Comparison of ENCODE assay signal across 25 cellular contexts in genomic region chr5:93188876-93189485, GRCh38.
A peak's percentile ranks its signal among the peaks of the same experiment; 100 is the strongest.
DNase-seq lines count a peak whose midpoint lies in the region; ATAC-seq, FAIRE-seq and TF ChIP-seq lines count a peak whose summit lies in the region.
"Had no signal": no experiment of that assay in that cellular context is flagged by ENCODE, and none has a peak within 500 bp of the region (broad histone marks: within the 10 kb centered on the region; RNA-seq: fewer than 3 reads in every experiment).

No MANE protein-coding gene starts in this region.

- no peak for TF ChIP-seq EP300 in A549 (IDR thresholded peaks at IDR 0.05)

- TF ChIP-seq RAD21 in A549 (conservative IDR thresholded peaks at IDR 0.05 in 1 of 2, IDR thresholded peaks at IDR 0.05 in 1 of 2) = no peak

- H2AFZ ChIP-seq in GM23248 = no peak overlapping the region

- no peaks in the 10 kb centered on the region for H3K9me2 ChIP-seq in GM23248 (ENCODE audit: insufficient read depth)

- no peaks in the 10 kb centered on the region for H3K36me3 ChIP-seq in GM23248 (ENCODE audit: low read depth)
- H3K36me3 ChIP-seq: neutrophil, prostate gland, stomach, thyroid gland had no signal

- H3K4me1 ChIP-seq in A549 (peaks cover 57% of the 10 kb centered on the region), GM23248 (ENCODE audit: insufficient read depth) (peaks cover 58% of the 10 kb centered on the region)
- H3K4me1 ChIP-seq: prostate gland had no signal

- H3K27ac ChIP-seq in A549 = peak overlapping the region; percentile 31 to 50; a peak in 5 of 6 replicates
- peak overlapping the region; percentile 45 for H3K27ac ChIP-seq in GM23248
- H3K27ac ChIP-seq: neutrophil, prostate gland, stomach, thyroid gland had no signal

- H3K9me3 Mint-ChIP-seq in activated naive CD8-positive, alpha-beta T cell treated with anti-CD3 and anti-CD28 coated beads for 36 hours = peaks cover 2% of the 10 kb centered on the region
- H3K9me3 Mint-ChIP-seq: activated CD4-positive, alpha-beta T cell treated with anti-CD3 and anti-CD28 coated beads, Interleukin-2, amount 10 ng/mL, durations not matched to agents 7 days and 5 days; H9 had no signal

- no peak overlapping the region for H3K9ac ChIP-seq in GM23248

- peaks cover 55% of the 10 kb centered on the region for H3F3A ChIP-seq in GM23248 (ENCODE audit: insufficient read depth)

- H3K36me3 Mint-ChIP-seq in activated naive CD8-positive, alpha-beta T cell treated with anti-CD3 and anti-CD28 coated beads for 36 hours = no peaks in the 10 kb centered on the region
- H3K36me3 Mint-ChIP-seq: activated CD8-positive, alpha-beta memory T cell treated with anti-CD3 and anti-CD28 coated beads, Interleukin-2, amount 10 ng/mL, durations not matched to agents 7 days and 5 days; brain had no signal

- no peaks in the 10 kb centered on the region for H3K27me3 Mint-ChIP-seq in activated naive CD8-positive, alpha-beta T cell treated with anti-CD3 and anti-CD28 coated beads for 36 hours
- H3K27me3 Mint-ChIP-seq: activated CD4-positive, alpha-beta T cell treated with anti-CD3 and anti-CD28 coated beads, Interleukin-2, amount 10 ng/mL, durations not matched to agents 7 days and 5 days; activated CD8-positive, alpha-beta memory T cell treated with anti-CD3 and anti-CD28 coated beads, Interleukin-2, amount 10 ng/mL, durations not matched to agents 7 days and 5 days had no signal

- H3K27me3 ChIP-seq in GM23248 (replicated peaks; ENCODE audit: insufficient read depth) = no peaks in the 10 kb centered on the region
- H3K27me3 ChIP-seq: neutrophil, stomach, thyroid gland had no signal

- H3K9me3 ChIP-seq in A549 (no peaks in the 10 kb centered on the region), GM23248 (ENCODE audit: low read depth) (no peaks in the 10 kb centered on the region)
- H3K9me3 ChIP-seq: neutrophil, prostate gland, stomach, thyroid gland had no signal

- TF ChIP-seq POLR2A in A549 (IDR thresholded peaks at IDR 0.05; ENCODE audit: low read length) = no peak

- ATAC-seq in A549 (no peak), HG03342 (IDR thresholded peaks at IDR 0.05; ENCODE audit: unreplicated experiment) (no peak)
- ATAC-seq: activated CD8-positive, alpha-beta memory T cell treated with anti-CD3 and anti-CD28 coated beads, Interleukin-2, amount 10 ng/mL, durations not matched to agents 7 days and 5 days; K562 had no signal

- H3K4me3 ChIP-seq in A549 (no peak overlapping the region), GM23248 (no peak overlapping the region)
- H3K4me3 ChIP-seq: K562, prostate gland, stomach, thyroid gland had no signal

- no peaks in the 10 kb centered on the region for H3K4me1 Mint-ChIP-seq in activated naive CD8-positive, alpha-beta T cell treated with anti-CD3 and anti-CD28 coated beads for 36 hours
- H3K4me1 Mint-ChIP-seq: activated CD4-positive, alpha-beta T cell treated with anti-CD3 and anti-CD28 coated beads, Interleukin-2, amount 10 ng/mL, durations not matched to agents 7 days and 5 days; activated CD8-positive, alpha-beta memory T cell treated with anti-CD3 and anti-CD28 coated beads, Interleukin-2, amount 10 ng/mL, durations not matched to agents 7 days and 5 days had no signal

- POLR2A ChIA-PET in A549 (lab: Yijun Ruan, JAX) = no interaction called here

- H3K79me2 ChIP-seq in GM23248 (ENCODE audit: insufficient read depth) = no peaks in the 10 kb centered on the region

- H3K4me2 ChIP-seq in A549 = peak overlapping the region; percentile 45
- H3K4me2 ChIP-seq in GM23248 (ENCODE audit: unreplicated experiment) = peak overlapping the region; percentile 7

- no peak for TF ChIP-seq CTCF in A549 (IDR thresholded peaks at IDR 0.05)

- DNase-seq in A549 (ENCODE audit: low read depth in 1 of 2, low spot score in 1 of 2) = no peak
- DNase-seq in GM23248 = no peak
- DNase-seq in SK-N-DZ (ENCODE audit: low spot score) = peak; percentile 75
- DNase-seq in kidney tubule cell (ENCODE audit: low spot score) = peak; percentile 35
- DNase-seq in amniotic stem cell (lab: John Stamatoyannopoulos, UW) = no peak
- no peak for DNase-seq in NCI-H446 (lab: John Stamatoyannopoulos, UW)
- no peak for DNase-seq in activated naive CD8-positive, alpha-beta T cell treated with anti-CD3 and anti-CD28 coated beads for 36 hours
- DNase-seq: activated CD4-positive, alpha-beta T cell treated with anti-CD3 and anti-CD28 coated beads, Interleukin-2, amount 10 ng/mL, durations not matched to agents 7 days and 5 days; activated CD8-positive, alpha-beta memory T cell treated with anti-CD3 and anti-CD28 coated beads, Interleukin-2, amount 10 ng/mL, durations not matched to agents 7 days and 5 days; activated T-cell treated with anti-CD3 and anti-CD28 coated beads, Interleukin-2, amount 50 U/mL, for 48 hours; C1 segment of cervical spinal cord; H9; NCI-H1105 treated with DMSO at 0.1 percent for 48 hours; NCI-H2081; NCI-H2227 treated with DMSO at 0.1 percent for 48 hours; small intestine; stimulated activated CD4-positive, alpha-beta T cell treated with anti-CD3 and anti-CD28 coated beads, Interleukin-1b, Interleukin-23, amount 100 ng/mL, for 48 hours; stimulated activated CD8-positive, alpha-beta memory T cell treated with anti-CD3 and anti-CD28 coated beads, Interleukin-4, amount 100 ng/mL, for 48 hours; stomach; thyroid gland had no signal

- WGBS in A549 (ENCODE audit: missing lambda C conversion rate) = 87% methylated on average over 3 of the region's 3 CpGs
- 99 to 100% methylated on average over 3 of the region's 3 CpGs for WGBS in GM23248 (ENCODE audit: low coverage in 1 of 2, low lambda C conversion rate in 2 of 2, missing lambda C conversion rate in 2 of 2), 2 experiments

- FAIRE-seq in A549 (lab: Jason Lieb, UNC) = peak; percentile 83
- FAIRE-seq: K562, small intestine had no signal

- no peak overlapping the region for H3K27ac Mint-ChIP-seq in activated naive CD8-positive, alpha-beta T cell treated with anti-CD3 and anti-CD28 coated beads for 36 hours
- H3K27ac Mint-ChIP-seq: activated CD4-positive, alpha-beta T cell treated with anti-CD3 and anti-CD28 coated beads, Interleukin-2, amount 10 ng/mL, durations not matched to agents 7 days and 5 days; activated CD8-positive, alpha-beta memory T cell treated with anti-CD3 and anti-CD28 coated beads, Interleukin-2, amount 10 ng/mL, durations not matched to agents 7 days and 5 days; brain; H9 had no signal

- H4K20me1 ChIP-seq in GM23248 (ENCODE audit: insufficient read depth) = no peaks in the 10 kb centered on the region

- CTCF ChIA-PET in A549 (lab: Yijun Ruan, JAX) = interaction anchor here (0.6 kb wide), 1 partner anchor 80 kb away, joined by 3 read pairs; no protein-coding TSS in a partner anchor

- in situ Hi-C loops in GM23248 (cut with MboI) = no loop called here

- no peak overlapping the region for H3K4me3 Mint-ChIP-seq in activated naive CD8-positive, alpha-beta T cell treated with anti-CD3 and anti-CD28 coated beads for 36 hours
- H3K4me3 Mint-ChIP-seq: activated CD4-positive, alpha-beta T cell treated with anti-CD3 and anti-CD28 coated beads, Interleukin-2, amount 10 ng/mL, durations not matched to agents 7 days and 5 days; activated CD8-positive, alpha-beta memory T cell treated with anti-CD3 and anti-CD28 coated beads, Interleukin-2, amount 10 ng/mL, durations not matched to agents 7 days and 5 days; brain; H9 had no signal

TF ChIP-seq in A549, 52 proteins besides CTCF, POLR2A, EP300 and RAD21 (continues in another document):
- TF ChIP-seq BCL3 (IDR thresholded peaks at IDR 0.05) = no peak
- TF ChIP-seq KDM1A (IDR thresholded peaks at IDR 0.05; ENCODE audit: low read depth) = no peak
- TF ChIP-seq JUNB (IDR thresholded peaks at IDR 0.05) = no peak
- no peak for TF ChIP-seq GATA3 (IDR thresholded peaks at IDR 0.05; ENCODE audit: borderline replicate concordance)
- no peak for TF ChIP-seq EHF (CRISPR knock-in tag; IDR thresholded peaks at IDR 0.05)
- TF ChIP-seq RARB (CRISPR knock-in tag; IDR thresholded peaks at IDR 0.05) = no peak
- no peak for TF ChIP-seq PBX3 (IDR thresholded peaks at IDR 0.05)
- no peak for TF ChIP-seq HOXB13 (CRISPR knock-in tag; IDR thresholded peaks at IDR 0.05; ENCODE audit: low read depth)
- TF ChIP-seq E2F6 (IDR thresholded peaks at IDR 0.05; ENCODE audit: borderline replicate concordance, low read depth) = no peak
- TF ChIP-seq ZFP36 (IDR thresholded peaks at IDR 0.05; ENCODE audit: borderline replicate concordance, partially characterized antibody) = no peak
- no peak for TF ChIP-seq RNF2 (IDR thresholded peaks at IDR 0.05; ENCODE audit: borderline replicate concordance, low read depth)
- no peak for TF ChIP-seq CHD2 (IDR thresholded peaks at IDR 0.05; ENCODE audit: low read length, partially characterized antibody)
- TF ChIP-seq ZNF302 (CRISPR knock-in tag; IDR thresholded peaks at IDR 0.05) = no peak
- TF ChIP-seq ESRRA (IDR thresholded peaks at IDR 0.05; ENCODE audit: borderline replicate concordance, low read length) = no peak

Comparison
In these comparisons a context has a peak if more than half of its experiments do, and no peak if none do; other contexts are left out.
1. DNase-seq: peak in SK-N-DZ (single experiment) and kidney tubule cell (single experiment); none in A549 (0 of 2), GM23248 (single experiment), amniotic stem cell (single experiment), NCI-H446 (0 of 2) and activated naive CD8-positive, alpha-beta T cell treated with anti-CD3 and anti-CD28 coated beads for 36 hours (single experiment).